ENCODE assay signal across 10 cellular contexts in genomic region chr2:144504191-144504590, GRCh38. TPM values are rescaled to one million over a fixed set of nuclear protein-coding genes. Genes with fewer than 3 reads are reported as not detected.
DNase-seq lines count a peak whose midpoint lies in the region; ATAC-seq and TF ChIP-seq lines count a peak whose summit lies in the region.
"Had no signal": no experiment of that assay in that cellular context is flagged by ENCODE, and none has a peak within 500 bp of the region (broad histone marks: within the 10 kb centered on the region; RNA-seq: fewer than 3 reads in every experiment).

No MANE protein-coding gene starts in this region.

- peaks cover 28% of the 10 kb centered on the region for H3K27me3 Mint-ChIP-seq in activated CD4-positive, alpha-beta T cell treated with anti-CD3 and anti-CD28 coated beads, Interleukin-2, amount 10 ng/mL, durations not matched to agents 24 days and 14 days
- peaks cover 26% of the 10 kb centered on the region for H3K27me3 Mint-ChIP-seq in activated CD4-positive, alpha-beta T cell treated with anti-CD3 and anti-CD28 coated beads for 36 hours
- no peaks in the 10 kb centered on the region for H3K27me3 Mint-ChIP-seq in natural killer cell treated with Interleukin-12 subunit alpha and Interleukin-12 subunit beta and Interleukin-15 and Interleukin-18, amount 100 ng/mL, for 72 hours

- peak; percentile 48 for DNase-seq in activated CD4-positive, alpha-beta T cell treated with anti-CD3 and anti-CD28 coated beads, Interleukin-2, amount 10 ng/mL, durations not matched to agents 24 days and 14 days
- DNase-seq in activated CD4-positive, alpha-beta T cell treated with anti-CD3 and anti-CD28 coated beads for 36 hours, result no peak
- DNase-seq in fibroblast of the aortic adventitia (ENCODE audit: low read depth) (no peak), upper lobe of right lung (no peak), AG20443 (ENCODE audit: low spot score) (no peak)
- DNase-seq in natural killer cell treated with Interleukin-12 subunit alpha and Interleukin-12 subunit beta and Interleukin-15 and Interleukin-18, amount 100 ng/mL, for 72 hours (ENCODE audit: low spot score), result no peak
- DNase-seq in stimulated activated CD4-positive, alpha-beta T cell treated with anti-CD3 and anti-CD28 coated beads, Interleukin-2, amount 100 ng/mL, for 48 hours, result no peak
- DNase-seq: effector CD8-positive, alpha-beta T cell; SJCRH30 had no signal

- H3K4me3 ChIP-seq in fibroblast of the aortic adventitia (ENCODE audit: low read depth, low read length), result no peak overlapping the region
- no peak overlapping the region for H3K4me3 ChIP-seq in upper lobe of right lung
- H3K4me3 ChIP-seq: SJCRH30 had no signal

- no peak for ATAC-seq in activated CD4-positive, alpha-beta T cell treated with anti-CD3 and anti-CD28 coated beads for 36 hours
- ATAC-seq in natural killer cell treated with Interleukin-12 subunit alpha and Interleukin-12 subunit beta and Interleukin-15 and Interleukin-18, amount 100 ng/mL, for 72 hours, result no peak
- ATAC-seq in upper lobe of right lung (no peak), GM21723 (IDR thresholded peaks at IDR 0.05; ENCODE audit: unreplicated experiment) (no peak)

- no peak overlapping the region for H3K4me3 Mint-ChIP-seq in activated CD4-positive, alpha-beta T cell treated with anti-CD3 and anti-CD28 coated beads, Interleukin-2, amount 10 ng/mL, durations not matched to agents 24 days and 14 days
- no peak overlapping the region for H3K4me3 Mint-ChIP-seq in activated CD4-positive, alpha-beta T cell treated with anti-CD3 and anti-CD28 coated beads for 36 hours
- peak overlapping the region; percentile 83 for H3K4me3 Mint-ChIP-seq in natural killer cell treated with Interleukin-12 subunit alpha and Interleukin-12 subunit beta and Interleukin-15 and Interleukin-18, amount 100 ng/mL, for 72 hours

- H3K36me3 Mint-ChIP-seq in activated CD4-positive, alpha-beta T cell treated with anti-CD3 and anti-CD28 coated beads, Interleukin-2, amount 10 ng/mL, durations not matched to agents 24 days and 14 days (ENCODE audit: low read depth), result peaks cover 2% of the 10 kb centered on the region
- no peaks in the 10 kb centered on the region for H3K36me3 Mint-ChIP-seq in activated CD4-positive, alpha-beta T cell treated with anti-CD3 and anti-CD28 coated beads for 36 hours (ENCODE audit: low read depth)
- peaks cover 9% of the 10 kb centered on the region for H3K36me3 Mint-ChIP-seq in natural killer cell treated with Interleukin-12 subunit alpha and Interleukin-12 subunit beta and Interleukin-15 and Interleukin-18, amount 100 ng/mL, for 72 hours

- H3K4me1 Mint-ChIP-seq in activated CD4-positive, alpha-beta T cell treated with anti-CD3 and anti-CD28 coated beads, Interleukin-2, amount 10 ng/mL, durations not matched to agents 24 days and 14 days, result peaks cover 30% of the 10 kb centered on the region
- H3K4me1 Mint-ChIP-seq in activated CD4-positive, alpha-beta T cell treated with anti-CD3 and anti-CD28 coated beads for 36 hours, result peaks cover 14% of the 10 kb centered on the region
- peaks cover 73 to 82% of the 10 kb centered on the region in 2 donors for H3K4me1 Mint-ChIP-seq in natural killer cell treated with Interleukin-12 subunit alpha and Interleukin-12 subunit beta and Interleukin-15 and Interleukin-18, amount 100 ng/mL, for 72 hours (ENCODE audit: low read depth in 2 of 2)

- peak overlapping the region; percentile 97 for H3K27ac ChIP-seq in upper lobe of right lung
- H3K27ac ChIP-seq: SJCRH30 had no signal

- TF ChIP-seq CTCF in fibroblast of the aortic adventitia (IDR thresholded peaks at IDR 0.05; ENCODE audit: insufficient read depth, low read length) (peak; percentile 22), upper lobe of right lung (IDR thresholded peaks at IDR 0.05) (no peak)

- no peak overlapping the region for H3K27ac Mint-ChIP-seq in activated CD4-positive, alpha-beta T cell treated with anti-CD3 and anti-CD28 coated beads, Interleukin-2, amount 10 ng/mL, durations not matched to agents 24 days and 14 days
- no peak overlapping the region for H3K27ac Mint-ChIP-seq in activated CD4-positive, alpha-beta T cell treated with anti-CD3 and anti-CD28 coated beads for 36 hours
- H3K27ac Mint-ChIP-seq in natural killer cell treated with Interleukin-12 subunit alpha and Interleukin-12 subunit beta and Interleukin-15 and Interleukin-18, amount 100 ng/mL, for 72 hours, result peak overlapping the region in 1 of 2 donors; percentile 99

- POLR2A ChIA-PET in activated CD4-positive, alpha-beta T cell treated with anti-CD3 and anti-CD28 coated beads for 36 hours (lab: Charles Lee), result no interaction called here

- CTCF ChIA-PET in activated CD4-positive, alpha-beta T cell treated with anti-CD3 and anti-CD28 coated beads for 36 hours (lab: Charles Lee), result no interaction called here

- H3K36me3 ChIP-seq in upper lobe of right lung, result no peaks in the 10 kb centered on the region

- H3K27me3 ChIP-seq in upper lobe of right lung, result no peaks in the 10 kb centered on the region
- H3K27me3 ChIP-seq: SJCRH30 had no signal

- H3K4me1 ChIP-seq in upper lobe of right lung, result peaks cover 70% of the 10 kb centered on the region

- intact Hi-C loops in activated CD4-positive, alpha-beta T cell treated with anti-CD3 and anti-CD28 coated beads, Interleukin-2, amount 10 ng/mL, durations not matched to agents 24 days and 14 days (cut with micrococcal nuclease), result no loop called here
- intact Hi-C loops in activated CD4-positive, alpha-beta T cell treated with anti-CD3 and anti-CD28 coated beads for 36 hours (cut with DNase I, micrococcal nuclease), result no loop called here
- intact Hi-C loops in upper lobe of right lung (cut with DNase I), result no loop called here

- H3K9me3 ChIP-seq in upper lobe of right lung, result no peaks in the 10 kb centered on the region
- H3K9me3 ChIP-seq: SJCRH30 had no signal

- H3K9me3 Mint-ChIP-seq in activated CD4-positive, alpha-beta T cell treated with anti-CD3 and anti-CD28 coated beads, Interleukin-2, amount 10 ng/mL, durations not matched to agents 24 days and 14 days, result no peaks in the 10 kb centered on the region
- no peaks in the 10 kb centered on the region for H3K9me3 Mint-ChIP-seq in activated CD4-positive, alpha-beta T cell treated with anti-CD3 and anti-CD28 coated beads for 36 hours (ENCODE audit: low read depth)
- no peaks in the 10 kb centered on the region for H3K9me3 Mint-ChIP-seq in natural killer cell treated with Interleukin-12 subunit alpha and Interleukin-12 subunit beta and Interleukin-15 and Interleukin-18, amount 100 ng/mL, for 72 hours

RNA-seq across cellular contexts. Expression of gene ZEB2, which starts 15.7 kb away (rescaled TPM):
- total RNA-seq in activated CD4-positive, alpha-beta T cell treated with anti-CD3 and anti-CD28 coated beads, Interleukin-2, amount 10 ng/mL, durations not matched to agents 24 days and 14 days, result 15.2 and 15.8 TPM in 2 replicates
- 1 to 10 TPM; 7.0 to 7.5 TPM for total RNA-seq in activated CD4-positive, alpha-beta T cell treated with anti-CD3 and anti-CD28 coated beads for 36 hours
- total RNA-seq in fibroblast of the aortic adventitia (ENCODE audit: low replicate concordance) (104 and 129 TPM in 2 replicates), upper lobe of right lung (178 TPM)
- total RNA-seq in natural killer cell treated with Interleukin-12 subunit alpha and Interleukin-12 subunit beta and Interleukin-15 and Interleukin-18, amount 100 ng/mL, for 72 hours, result 100 to 1,000 TPM; 181 to 248 TPM
